Comparison of ENCODE assay signal across 32 cellular contexts in the genomic region with DNA sequence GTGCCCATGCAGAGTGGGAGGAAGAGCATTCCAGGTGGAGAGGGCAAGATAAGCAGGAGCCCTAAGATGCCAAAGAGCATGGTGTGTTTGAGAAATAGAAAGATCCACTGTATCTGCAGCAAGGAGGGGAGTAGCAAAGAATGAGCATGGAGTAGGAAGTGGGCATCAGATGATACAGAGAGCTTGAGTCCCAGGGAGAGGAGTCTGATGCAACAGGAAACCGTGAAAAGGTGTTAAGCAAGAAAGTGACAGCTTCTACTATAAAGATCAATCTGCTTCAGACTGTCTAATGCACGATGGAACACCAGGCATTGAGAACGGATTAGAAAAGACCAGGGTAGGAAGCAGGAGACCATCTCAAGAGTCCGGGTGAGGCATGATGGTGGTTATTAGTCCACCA. TPM values are rescaled to one million over a fixed set of nuclear protein-coding genes. Genes with fewer than 3 reads are reported as not detected.
DNase-seq lines count a peak whose midpoint lies in the region; ATAC-seq and TF ChIP-seq lines count a peak whose summit lies in the region.
"Had no signal": no experiment of that assay in that cellular context is flagged by ENCODE, and none has a peak within 500 bp of the region (broad histone marks: within the 10 kb centered on the region; RNA-seq: fewer than 3 reads in every experiment).

No MANE protein-coding gene starts in this region.

- H3K4me3 ChIP-seq in GM12865 (ENCODE audit: low read depth, low read length) (no peak overlapping the region), heart right ventricle (no peak overlapping the region)
- H3K4me3 ChIP-seq: cardiac muscle cell, colonic mucosa, GM23338, thoracic aorta, vagina had no signal

- H3K4me1 Mint-ChIP-seq in activated CD4-positive, alpha-beta T cell treated with anti-CD3 and anti-CD28 coated beads for 36 hours = peaks cover 6% of the 10 kb centered on the region
- H3K4me1 Mint-ChIP-seq in activated CD8-positive, alpha-beta T cell treated with anti-CD3 and anti-CD28 coated beads, Interleukin-2, amount 10 ng/mL, durations not matched to agents 7 days and 5 days (ENCODE audit: low read depth) = peaks cover 10% of the 10 kb centered on the region
- H3K4me1 Mint-ChIP-seq: activated naive CD4-positive, alpha-beta T cell treated with anti-CD3 and anti-CD28 coated beads, Interleukin-2, amount 50 U/mL, for 24 hours; CD4-positive, CD25-positive, alpha-beta regulatory T cell; GM23338; mesothelial cell of epicardium; T-cell had no signal

- H3K27ac ChIP-seq in heart right ventricle = no peak overlapping the region
- H3K27ac ChIP-seq: cardiac muscle cell, colonic mucosa, thoracic aorta, vagina had no signal

- CTCF ChIA-PET in activated CD4-positive, alpha-beta T cell treated with anti-CD3 and anti-CD28 coated beads for 36 hours (lab: Charles Lee) = interaction anchor here (0.6 kb wide), 1 partner anchor 38 kb away, joined by 3 read pairs; no protein-coding TSS in a partner anchor
- CTCF ChIA-PET in activated CD8-positive, alpha-beta T cell treated with anti-CD3 and anti-CD28 coated beads, Interleukin-2, amount 10 ng/mL, durations not matched to agents 7 days and 5 days (lab: Charles Lee) = interaction anchor here (1.3 kb wide), 1 partner anchor 12 kb away, joined by 3 read pairs; no protein-coding TSS in a partner anchor

- H3K36me3 ChIP-seq in heart right ventricle = peaks cover 0 to 21% (median 0%) of the 10 kb centered on the region in 9 donors
- H3K36me3 ChIP-seq: cardiac muscle cell, colonic mucosa, thoracic aorta, vagina had no signal

- intact Hi-C loops in activated CD4-positive, alpha-beta T cell treated with anti-CD3 and anti-CD28 coated beads for 36 hours (cut with DNase I, micrococcal nuclease) = no loop called here
- intact Hi-C loops in heart right ventricle (cut with DNase I) = no loop called here

- no peaks in the 10 kb centered on the region for H3K9me3 Mint-ChIP-seq in activated CD4-positive, alpha-beta T cell treated with anti-CD3 and anti-CD28 coated beads for 36 hours (ENCODE audit: low read depth)
- H3K9me3 Mint-ChIP-seq in activated CD8-positive, alpha-beta T cell treated with anti-CD3 and anti-CD28 coated beads, Interleukin-2, amount 10 ng/mL, durations not matched to agents 7 days and 5 days (ENCODE audit: insufficient read depth) = no peaks in the 10 kb centered on the region
- H3K9me3 Mint-ChIP-seq: activated naive CD4-positive, alpha-beta T cell treated with anti-CD3 and anti-CD28 coated beads, Interleukin-2, amount 50 U/mL, for 24 hours; GM23338; T-cell had no signal

- no peaks in the 10 kb centered on the region for H3K27me3 Mint-ChIP-seq in activated CD4-positive, alpha-beta T cell treated with anti-CD3 and anti-CD28 coated beads for 36 hours
- H3K27me3 Mint-ChIP-seq in activated CD8-positive, alpha-beta T cell treated with anti-CD3 and anti-CD28 coated beads, Interleukin-2, amount 10 ng/mL, durations not matched to agents 7 days and 5 days (ENCODE audit: low read depth) = no peaks in the 10 kb centered on the region
- H3K27me3 Mint-ChIP-seq: activated naive CD4-positive, alpha-beta T cell treated with anti-CD3 and anti-CD28 coated beads, Interleukin-2, amount 50 U/mL, for 24 hours; naive thymus-derived CD4-positive, alpha-beta T cell; T-cell had no signal

- no peaks in the 10 kb centered on the region for H3K9me3 ChIP-seq in heart right ventricle
- H3K9me3 ChIP-seq: colonic mucosa, thoracic aorta, vagina had no signal

- H3K36me3 Mint-ChIP-seq in activated CD4-positive, alpha-beta T cell treated with anti-CD3 and anti-CD28 coated beads for 36 hours (ENCODE audit: low read depth) = peaks cover 5% of the 10 kb centered on the region
- peaks cover 3% of the 10 kb centered on the region for H3K36me3 Mint-ChIP-seq in activated CD8-positive, alpha-beta T cell treated with anti-CD3 and anti-CD28 coated beads, Interleukin-2, amount 10 ng/mL, durations not matched to agents 7 days and 5 days (ENCODE audit: low read depth)

- no peak for TF ChIP-seq CTCF in GM12865 (IDR thresholded peaks at IDR 0.05; ENCODE audit: insufficient read depth, low read depth, low read length, missing control alignments)
- no peak for TF ChIP-seq CTCF in heart right ventricle (IDR thresholded peaks at IDR 0.05)

- H3K27ac Mint-ChIP-seq in activated CD4-positive, alpha-beta T cell treated with anti-CD3 and anti-CD28 coated beads for 36 hours = peak overlapping the region; percentile 35
- peak overlapping the region; percentile 78 for H3K27ac Mint-ChIP-seq in activated CD8-positive, alpha-beta T cell treated with anti-CD3 and anti-CD28 coated beads, Interleukin-2, amount 10 ng/mL, durations not matched to agents 7 days and 5 days
- H3K27ac Mint-ChIP-seq: activated naive CD4-positive, alpha-beta T cell treated with anti-CD3 and anti-CD28 coated beads, Interleukin-2, amount 50 U/mL, for 24 hours; GM23338; mesothelial cell of epicardium; T-cell had no signal

- H3K4me1 ChIP-seq in heart right ventricle = no peaks in the 10 kb centered on the region
- H3K4me1 ChIP-seq: colonic mucosa, vagina had no signal

- no peaks in the 10 kb centered on the region for H3K27me3 ChIP-seq in heart right ventricle
- H3K27me3 ChIP-seq: cardiac muscle cell, colonic mucosa, vagina had no signal

- POLR2A ChIA-PET in activated CD4-positive, alpha-beta T cell treated with anti-CD3 and anti-CD28 coated beads for 36 hours (lab: Charles Lee) = no interaction called here
- POLR2A ChIA-PET in activated CD8-positive, alpha-beta T cell treated with anti-CD3 and anti-CD28 coated beads, Interleukin-2, amount 10 ng/mL, durations not matched to agents 7 days and 5 days (lab: Charles Lee) = no interaction called here

- H3K4me3 Mint-ChIP-seq in activated CD4-positive, alpha-beta T cell treated with anti-CD3 and anti-CD28 coated beads for 36 hours = no peak overlapping the region
- no peak overlapping the region for H3K4me3 Mint-ChIP-seq in activated CD8-positive, alpha-beta T cell treated with anti-CD3 and anti-CD28 coated beads, Interleukin-2, amount 10 ng/mL, durations not matched to agents 7 days and 5 days
- H3K4me3 Mint-ChIP-seq: activated naive CD4-positive, alpha-beta T cell treated with anti-CD3 and anti-CD28 coated beads, Interleukin-2, amount 50 U/mL, for 24 hours; CD4-positive, CD25-positive, alpha-beta regulatory T cell; GM23338; mesothelial cell of epicardium; naive thymus-derived CD4-positive, alpha-beta T cell; T-cell had no signal

- ATAC-seq in activated CD4-positive, alpha-beta T cell treated with anti-CD3 and anti-CD28 coated beads for 36 hours = peak; percentile 79
- peak; percentile 49 for ATAC-seq in activated CD8-positive, alpha-beta T cell treated with anti-CD3 and anti-CD28 coated beads, Interleukin-2, amount 10 ng/mL, durations not matched to agents 7 days and 5 days
- ATAC-seq in heart right ventricle = no peak
- ATAC-seq: activated CD4-positive, CD25-positive, alpha-beta regulatory T cell treated with anti-CD3 and anti-CD28 coated beads, Interleukin-2, amount 50 U/mL, for 24 hours; GM23338; naive thymus-derived CD4-positive, alpha-beta T cell; T-cell had no signal

- no peak for DNase-seq in activated CD4-positive, alpha-beta T cell treated with anti-CD3 and anti-CD28 coated beads for 36 hours
- no peak for DNase-seq in activated CD4-positive, alpha-beta T cell treated with anti-CD3 and anti-CD28 coated beads for 4 hours
- DNase-seq in GM12865 (ENCODE audit: low read depth) (peak; percentile 12), NCI-H226 (peak; percentile 24), DMS53 (lab: John Stamatoyannopoulos, UW) (no peak), heart right ventricle (no peak), NCI-H1092 treated with DMSO at 0.1 percent for 48 hours (lab: John Stamatoyannopoulos, UW) (no peak)
- no peak for DNase-seq in activated CD8-positive, alpha-beta T cell treated with anti-CD3 and anti-CD28 coated beads, Interleukin-2, amount 10 ng/mL, durations not matched to agents 7 days and 5 days
- DNase-seq: aorta; colonic mucosa; effector CD8-positive, alpha-beta T cell; naive thymus-derived CD4-positive, alpha-beta T cell; NCI-H146; NCI-H446 treated with DMSO at 0.1 percent for 48 hours; NCI-H82; nucleus accumbens; SHP77; stimulated activated CD4-positive, alpha-beta T cell treated with anti-CD3 and anti-CD28 coated beads, Interleukin-15, amount 100 ng/mL, for 24 hours; stimulated activated naive CD4-positive, alpha-beta T cell; T-cell had no signal

- WGBS in heart right ventricle, 2 donors = 92 to 94% methylated on average over 4 of the region's 4 CpGs

RNA-seq across cellular contexts. Expression of a gene that starts 12.3 kb away (rescaled TPM):
- not detected for total RNA-seq in activated CD4-positive, alpha-beta T cell treated with anti-CD3 and anti-CD28 coated beads for 36 hours
- not detected for total RNA-seq in activated CD8-positive, alpha-beta T cell treated with anti-CD3 and anti-CD28 coated beads, Interleukin-2, amount 10 ng/mL, durations not matched to agents 7 days and 5 days
- not detected for total RNA-seq in heart right ventricle
- under 1 TPM in 1 of 2 donors, not detected in 1; 0.04 TPM for polyA plus RNA-seq in heart right ventricle
- total RNA-seq: A172; cardiac muscle cell; CD4-positive, CD25-positive, alpha-beta regulatory T cell; epithelial cell of proximal tubule; GM23338; M059J; mesothelial cell of epicardium; pulmonary artery endothelial cell; T-cell; thoracic aorta; vagina had no signal
- polyA plus RNA-seq: aorta, GM23338 had no signal

RNA-seq across cellular contexts. Expression of a gene that starts 35.8 kb away (rescaled TPM):
- 10 to 100 TPM; 23.5 to 28.6 TPM for total RNA-seq in activated CD4-positive, alpha-beta T cell treated with anti-CD3 and anti-CD28 coated beads for 36 hours
- total RNA-seq in activated CD8-positive, alpha-beta T cell treated with anti-CD3 and anti-CD28 coated beads, Interleukin-2, amount 10 ng/mL, durations not matched to agents 7 days and 5 days = 10 to 100 TPM; 13.2 to 14.6 TPM
- total RNA-seq in heart right ventricle = 10 to 100 TPM; 45.2 to 71.4 (median 51.4) TPM
- polyA plus RNA-seq in heart right ventricle = 10 to 100 TPM; 23.7 to 72.0 TPM

Comparison
In these comparisons a context has a peak if more than half of its experiments do, and no peak if none do; other contexts are left out.
1. ATAC-seq: peak in activated CD4-positive, alpha-beta T cell treated with anti-CD3 and anti-CD28 coated beads for 36 hours (single experiment) and activated CD8-positive, alpha-beta T cell treated with anti-CD3 and anti-CD28 coated beads, Interleukin-2, amount 10 ng/mL, durations not matched to agents 7 days and 5 days (single experiment); none in heart right ventricle (0 of 8).
2. DNase-seq: peak in GM12865 (single experiment) and NCI-H226 (single experiment); none in activated CD4-positive, alpha-beta T cell treated with anti-CD3 and anti-CD28 coated beads for 36 hours (single experiment), activated CD4-positive, alpha-beta T cell treated with anti-CD3 and anti-CD28 coated beads for 4 hours (0 of 2), activated CD8-positive, alpha-beta T cell treated with anti-CD3 and anti-CD28 coated beads, Interleukin-2, amount 10 ng/mL, durations not matched to agents 7 days and 5 days (single experiment), DMS53 (single experiment), heart right ventricle (0 of 2) and NCI-H1092 treated with DMSO at 0.1 percent for 48 hours (single experiment).